In the genomic region with DNA sequence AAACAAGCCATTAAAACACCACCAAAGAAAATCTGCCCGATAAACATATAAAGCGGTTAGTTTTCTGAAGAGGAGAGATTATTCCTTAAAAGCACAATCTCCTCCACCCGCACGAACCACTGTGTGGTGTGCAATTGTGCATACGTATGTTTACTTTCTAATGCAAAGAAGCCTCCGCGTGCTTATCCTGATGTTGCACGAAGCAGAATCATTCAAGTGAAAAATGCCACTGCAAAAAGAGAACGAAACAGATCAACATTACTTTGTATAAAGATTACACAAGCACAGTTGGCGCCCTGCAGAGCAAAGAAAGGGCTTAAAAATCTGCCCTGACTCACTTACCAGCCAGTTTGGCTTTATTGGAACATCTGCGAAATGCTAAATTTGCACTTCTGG, we compare ENCODE assay signal across 11 cellular contexts.
A peak's percentile ranks its signal among the peaks of the same experiment; 100 is the strongest.
DNase-seq lines count a peak whose midpoint lies in the region; ATAC-seq, FAIRE-seq and TF ChIP-seq lines count a peak whose summit lies in the region.
"Had no signal": no experiment of that assay in that cellular context is flagged by ENCODE, and none has a peak within 500 bp of the region (broad histone marks: within the 10 kb centered on the region; RNA-seq: fewer than 3 reads in every experiment).

No MANE protein-coding gene starts in this region.

- no peak overlapping the region for H3K4me3 Mint-ChIP-seq in stimulated activated naive CD8-positive, alpha-beta T cell treated with anti-CD3 and anti-CD28 coated beads, Interleukin-15, amount 100 ng/mL, for 72 hours
- H3K4me3 Mint-ChIP-seq: stimulated activated naive B cell treated with anti-CD40 and anti-IgM and Interleukin-4, amounts not matched to agents 10 μg/mL and 1 μg/mL and 100 μg/mL, for 72 hours had no signal

- peaks cover 0 to 6% of the 10 kb centered on the region in 2 experiments for H3K27me3 ChIP-seq in endothelial cell of umbilical vein (ENCODE audit: control insufficient read depth in 2 of 2, insufficient read depth in 2 of 2, low read length in 2 of 2)
- H3K27me3 ChIP-seq in psoas muscle (ENCODE audit: insufficient read depth in 3 of 3, low read length in 2 of 3): peaks cover 0 to 5% (median 0%) of the 10 kb centered on the region in 3 donors
- H3K27me3 ChIP-seq in small intestine (ENCODE audit: control insufficient read depth in 2 of 2, insufficient read depth in 2 of 2, low read length in 2 of 2): peaks cover 0 to 3% of the 10 kb centered on the region in 2 donors

- dilution Hi-C loops in endothelial cell of umbilical vein (cut with MboI; ENCODE audit: extremely low pct_ligation_motif_present, low sequenced_read_pairs): no loop called here

- 30 to 43% (median 34%) methylated on average over 11 of the region's 11 CpGs for WGBS in psoas muscle, 3 donors
- 38 to 41% (median 40%) methylated on average over 11 of the region's 11 CpGs for WGBS in small intestine, 3 donors

- TF ChIP-seq CTCF in endothelial cell of umbilical vein (IDR thresholded peaks at IDR 0.05; ENCODE audit: extremely low read depth in 1 of 2, insufficient read depth in 1 of 2, low read depth in 1 of 2, low read length in 2 of 2): no peak
- no peak for TF ChIP-seq CTCF in psoas muscle (IDR thresholded peaks at IDR 0.05)
- no peak for TF ChIP-seq CTCF in GM20000 (IDR thresholded peaks at IDR 0.05; ENCODE audit: extremely low read depth, missing control alignments)

- ATAC-seq in psoas muscle: peak in 2 of 4 donors; percentile 29 to 35
- no peak for ATAC-seq in stimulated activated naive CD8-positive, alpha-beta T cell treated with anti-CD3 and anti-CD28 coated beads, Interleukin-15, amount 100 ng/mL, for 72 hours
- ATAC-seq: stimulated activated naive B cell treated with anti-CD40 and anti-IgM and Interleukin-4, amounts not matched to agents 10 μg/mL and 1 μg/mL and 100 μg/mL, for 72 hours had no signal

- H3K4me2 ChIP-seq in endothelial cell of umbilical vein (ENCODE audit: insufficient read depth, low read length): peak overlapping the region; percentile 37

- DNase-seq in EL (peak; percentile 26), NCI-H2171 treated with DMSO at 0.1 percent for 48 hours (lab: John Stamatoyannopoulos, UW) (peak; percentile 83), endothelial cell of umbilical vein (ENCODE audit: low read depth, low spot score) (no peak), psoas muscle (no peak), small intestine (no peak), GM20000 (ENCODE audit: low spot score) (no peak), SK-N-DZ (ENCODE audit: low spot score) (no peak)
- no peak for DNase-seq in stimulated activated naive CD8-positive, alpha-beta T cell treated with anti-CD3 and anti-CD28 coated beads, Interleukin-15, amount 100 ng/mL, for 72 hours
- DNase-seq: stimulated activated naive B cell treated with anti-CD40 and anti-IgM and Interleukin-4, amounts not matched to agents 10 μg/mL and 1 μg/mL and 100 μg/mL, for 72 hours had no signal

- H3K9me3 Mint-ChIP-seq in stimulated activated naive CD8-positive, alpha-beta T cell treated with anti-CD3 and anti-CD28 coated beads, Interleukin-15, amount 100 ng/mL, for 72 hours: no peaks in the 10 kb centered on the region
- H3K9me3 Mint-ChIP-seq: activated T-helper 2 cell treated with anti-CD3 and anti-CD28 coated beads, Interferon-gamma antibody, Interleukin-2, Interleukin-4, amounts not matched to agents 10 μg/mL and 5 μg/mL and 100 μg/mL, durations not matched to agents 14 hours and 24 hours and 36 hours; stimulated activated naive B cell treated with anti-CD40 and anti-IgM and Interleukin-4, amounts not matched to agents 10 μg/mL and 1 μg/mL and 100 μg/mL, for 72 hours had no signal

- CTCF ChIA-PET in endothelial cell of umbilical vein (lab: Charles Lee): interaction anchor here (1.2 to 1.7 kb wide), 2 partner anchors 33 to 559 kb away, joined by 6 to 7 read pairs; no protein-coding TSS in a partner anchor

- peaks cover 45% of the 10 kb centered on the region for H3K27me3 Mint-ChIP-seq in stimulated activated naive CD8-positive, alpha-beta T cell treated with anti-CD3 and anti-CD28 coated beads, Interleukin-15, amount 100 ng/mL, for 72 hours

- no peak for TF ChIP-seq POLR2A in endothelial cell of umbilical vein (IDR thresholded peaks at IDR 0.05; ENCODE audit: low read depth, low read length)

- H3K9me3 ChIP-seq in endothelial cell of umbilical vein (replicated peaks; ENCODE audit: control insufficient read depth, insufficient read depth, low read length): no peaks in the 10 kb centered on the region
- H3K9me3 ChIP-seq in psoas muscle: no peaks in the 10 kb centered on the region
- no peaks in the 10 kb centered on the region for H3K9me3 ChIP-seq in small intestine (ENCODE audit: control insufficient read depth, low read depth)

- H3K79me2 ChIP-seq in endothelial cell of umbilical vein (ENCODE audit: control insufficient read depth, insufficient read depth, low read length): no peaks in the 10 kb centered on the region

- H3K27ac Mint-ChIP-seq in stimulated activated naive CD8-positive, alpha-beta T cell treated with anti-CD3 and anti-CD28 coated beads, Interleukin-15, amount 100 ng/mL, for 72 hours: no peak overlapping the region
- H3K27ac Mint-ChIP-seq: activated T-helper 2 cell treated with anti-CD3 and anti-CD28 coated beads, Interferon-gamma antibody, Interleukin-2, Interleukin-4, amounts not matched to agents 10 μg/mL and 5 μg/mL and 100 μg/mL, durations not matched to agents 14 hours and 24 hours and 36 hours; stimulated activated naive B cell treated with anti-CD40 and anti-IgM and Interleukin-4, amounts not matched to agents 10 μg/mL and 1 μg/mL and 100 μg/mL, for 72 hours had no signal

- H3K4me1 ChIP-seq in endothelial cell of umbilical vein (ENCODE audit: control insufficient read depth, extremely low read depth, insufficient read depth, low read length): peaks cover 22% of the 10 kb centered on the region
- H3K4me1 ChIP-seq in psoas muscle: peaks cover 8% of the 10 kb centered on the region
- no peaks in the 10 kb centered on the region for H3K4me1 ChIP-seq in small intestine (ENCODE audit: control insufficient read depth in 2 of 2, insufficient read depth in 1 of 2, low read depth in 1 of 2, low read length in 1 of 2)

- no peak overlapping the region for H3K9ac ChIP-seq in endothelial cell of umbilical vein (replicated peaks; ENCODE audit: extremely low read depth, insufficient read depth, low read length)

- BruUV-seq in endothelial cell of umbilical vein (replicated peaks; lab: Mats Ljungman, UMichigan): TSS peak; percentile 24

- H3K27ac ChIP-seq in endothelial cell of umbilical vein (ENCODE audit: insufficient read depth, low read depth, low read length) (no peak overlapping the region), psoas muscle (peak overlapping the region; percentile 50), small intestine (ENCODE audit: low read depth in 1 of 2, low read length in 1 of 2) (no peak overlapping the region)

- no peaks in the 10 kb centered on the region for H4K20me1 ChIP-seq in endothelial cell of umbilical vein (replicated peaks; ENCODE audit: control insufficient read depth, extremely low read depth, insufficient read depth, low read length)

- FAIRE-seq in endothelial cell of umbilical vein (lab: Jason Lieb, UNC): no peak
- FAIRE-seq in small intestine (lab: Jason Lieb, UNC): no peak
- FAIRE-seq: islet of Langerhans had no signal

- POLR2A ChIA-PET in endothelial cell of umbilical vein (lab: Charles Lee): no interaction called here

- peaks cover 8% of the 10 kb centered on the region for H3K4me1 Mint-ChIP-seq in stimulated activated naive CD8-positive, alpha-beta T cell treated with anti-CD3 and anti-CD28 coated beads, Interleukin-15, amount 100 ng/mL, for 72 hours

- no peaks in the 10 kb centered on the region for H3K9me1 ChIP-seq in endothelial cell of umbilical vein (replicated peaks; ENCODE audit: control insufficient read depth, extremely low read depth, insufficient read depth, low read length)

- intact Hi-C loops in endothelial cell of umbilical vein (cut with micrococcal nuclease): loop anchor here (5.0 to 10.0 kb wide), 2 partner anchors 91 to 198 kb away; no protein-coding TSS in a partner anchor
- intact Hi-C loops in psoas muscle (cut with DNase I): no loop called here

- no peaks in the 10 kb centered on the region for H3K36me3 ChIP-seq in endothelial cell of umbilical vein (ENCODE audit: control insufficient read depth in 2 of 2, extremely low read depth in 1 of 2, insufficient read depth in 2 of 2, low read length in 2 of 2)
- H3K36me3 ChIP-seq in psoas muscle (ENCODE audit: insufficient read depth in 1 of 2, low read depth in 1 of 2): no peaks in the 10 kb centered on the region
- H3K36me3 ChIP-seq in small intestine (ENCODE audit: control insufficient read depth in 2 of 2, insufficient read depth in 2 of 2, low read length in 2 of 2): no peaks in the 10 kb centered on the region

- no peak overlapping the region for H2AFZ ChIP-seq in endothelial cell of umbilical vein (ENCODE audit: low read depth, low read length)

- H3K4me3 ChIP-seq in endothelial cell of umbilical vein (replicated peaks in 1 of 3; ENCODE audit: insufficient read depth in 1 of 3, low read depth in 1 of 3, low read length in 3 of 3) (no peak overlapping the region), psoas muscle (peak overlapping the region; percentile 40), small intestine (ENCODE audit: low read depth in 1 of 2, low read length in 2 of 2) (no peak overlapping the region)

TF ChIP-seq in endothelial cell of umbilical vein, 7 proteins besides CTCF, POLR2A, EP300 and RAD21:
- no peak for TF ChIP-seq MYC (IDR thresholded peaks at IDR 0.05; ENCODE audit: low read depth, low read length)
- no peak for TF ChIP-seq FOS (IDR thresholded peaks at IDR 0.05; ENCODE audit: borderline replicate concordance, insufficient read depth, low read length)
- no peak for TF ChIP-seq POLR2AphosphoS5 (IDR thresholded peaks at IDR 0.05; ENCODE audit: insufficient read depth, low read depth, low read length)
- no peak for TF ChIP-seq GATA2 (IDR thresholded peaks at IDR 0.05; ENCODE audit: insufficient read depth, insufficient read length, low read depth, low read length)
- TF ChIP-seq JUN (IDR thresholded peaks at IDR 0.05; ENCODE audit: borderline replicate concordance, insufficient read depth, insufficient read length, low read depth): no peak
- TF ChIP-seq, protein P1, sequence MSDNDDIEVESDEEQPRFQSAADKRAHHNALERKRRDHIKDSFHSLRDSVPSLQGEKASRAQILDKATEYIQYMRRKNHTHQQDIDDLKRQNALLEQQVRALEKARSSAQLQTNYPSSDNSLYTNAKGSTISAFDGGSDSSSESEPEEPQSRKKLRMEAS (IDR thresholded peaks at IDR 0.05; ENCODE audit: insufficient read depth, insufficient read length): no peak
- no peak for TF ChIP-seq EZH2 (IDR thresholded peaks at IDR 0.05; ENCODE audit: borderline replicate concordance, low read depth, low read length, severe bottlenecking)

Comparison
In these comparisons a context has a peak if more than half of its experiments do, and no peak if none do; other contexts are left out.
1. DNase-seq: peak in EL (single experiment) and NCI-H2171 treated with DMSO at 0.1 percent for 48 hours (single experiment); none in endothelial cell of umbilical vein (single experiment), psoas muscle (0 of 2), stimulated activated naive CD8-positive, alpha-beta T cell treated with anti-CD3 and anti-CD28 coated beads, Interleukin-15, amount 100 ng/mL, for 72 hours (0 of 2), small intestine (single experiment), GM20000 (single experiment) and SK-N-DZ (single experiment).